1 cellular context compared by ENCODE assay signal in genomic region chr3:142896996-142897395, GRCh38.
A peak's percentile ranks its signal among the peaks of the same experiment; 100 is the strongest.
TF ChIP-seq lines count a peak whose summit lies in the region.

No MANE protein-coding gene starts in this region.

TF ChIP-seq in HepG2, 621 proteins besides CTCF, POLR2A, EP300 and RAD21:
- TF ChIP-seq ARID5B (CRISPR knock-in tag; IDR thresholded peaks at IDR 0.05) (no peak), SMAD1 (CRISPR knock-in tag; IDR thresholded peaks at IDR 0.05; ENCODE audit: borderline replicate concordance, low read depth) (no peak), KAT2B (IDR thresholded peaks at IDR 0.05; ENCODE audit: borderline replicate concordance, low read depth, low read length) (peak; percentile 48; the same call in 1 of the 2 replicates)
TF ChIP-seq in HepG2: peak in this region for 1.
